In the genomic region with DNA sequence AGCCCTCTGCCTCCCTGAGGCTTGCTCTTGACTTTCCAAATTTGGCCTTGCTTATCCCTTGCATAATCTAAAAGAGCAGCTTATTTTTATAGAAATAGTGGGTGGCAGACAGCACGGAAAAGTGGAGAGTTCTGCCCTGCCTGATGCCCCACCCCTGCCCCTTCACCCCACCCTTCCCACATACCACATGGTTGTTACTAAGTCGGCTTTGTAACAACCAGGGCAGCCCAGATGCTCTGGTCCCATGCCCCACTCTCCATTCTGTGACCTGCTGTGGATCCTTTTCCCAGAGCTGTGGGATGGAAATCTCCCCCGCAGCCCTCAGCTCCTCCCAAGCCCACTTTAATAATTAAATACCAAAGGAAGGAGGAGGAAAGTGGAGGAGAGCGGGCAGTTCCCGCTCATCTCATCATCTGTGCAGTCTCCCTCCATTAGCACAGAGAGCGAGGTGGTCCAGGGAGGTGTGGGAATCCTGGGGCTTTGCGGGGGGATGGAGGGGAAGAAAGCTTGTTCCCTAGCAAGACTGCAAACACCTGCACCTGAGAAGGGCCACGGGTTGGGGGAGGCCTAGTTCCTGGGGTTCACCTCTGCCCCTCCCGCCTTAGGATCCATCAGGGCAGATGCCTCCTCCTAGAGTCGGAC, we compare ENCODE assay signal across 21 cellular contexts. TPM values are rescaled to one million over a fixed set of nuclear protein-coding genes. Genes with fewer than 3 reads are reported as not detected.
A peak's percentile ranks its signal among the peaks of the same experiment; 100 is the strongest.
DNase-seq lines count a peak whose midpoint lies in the region; ATAC-seq and TF ChIP-seq lines count a peak whose summit lies in the region.
"Had no signal": no experiment of that assay in that cellular context is flagged by ENCODE, and none has a peak within 500 bp of the region (broad histone marks: within the 10 kb centered on the region; RNA-seq: fewer than 3 reads in every experiment).

No MANE protein-coding gene starts in this region.

- no peaks in the 10 kb centered on the region for H3K36me3 Mint-ChIP-seq in type B pancreatic cell
- H3K36me3 Mint-ChIP-seq: CD8-positive, alpha-beta memory T cell; neural progenitor cell had no signal

- H3K27ac Mint-ChIP-seq in type B pancreatic cell, result no peak overlapping the region
- H3K27ac Mint-ChIP-seq: neural progenitor cell had no signal

- no peaks in the 10 kb centered on the region for H3K9me3 ChIP-seq in heart right ventricle
- H3K9me3 ChIP-seq: SJSA1 had no signal

- intact Hi-C loops in cardiac septum (cut with DNase I) (no loop called here), heart right ventricle (cut with DNase I) (no loop called here), posterior vena cava (cut with DNase I) (loop anchor here (5.0 kb wide), 2 partner anchors 60 to 95 kb away; no protein-coding TSS in a partner anchor)

- no peak overlapping the region for H3K4me3 Mint-ChIP-seq in type B pancreatic cell
- H3K4me3 Mint-ChIP-seq: CD8-positive, alpha-beta memory T cell; neural progenitor cell had no signal

- peaks cover 0 to 3% (median 0%) of the 10 kb centered on the region in 7 donors for H3K27me3 ChIP-seq in heart right ventricle
- H3K27me3 ChIP-seq: neural progenitor cell, SJSA1 had no signal

- H3K36me3 ChIP-seq in heart right ventricle, result peaks cover 0 to 9% (median 0%) of the 10 kb centered on the region in 9 donors
- H3K36me3 ChIP-seq: neural progenitor cell had no signal

- H3K4me3 ChIP-seq in heart right ventricle (no peak overlapping the region), fibroblast of villous mesenchyme (ENCODE audit: low read depth, low read length) (no peak overlapping the region)
- H3K4me3 ChIP-seq: neural progenitor cell, SJSA1 had no signal

- no peaks in the 10 kb centered on the region for H3K9me3 Mint-ChIP-seq in type B pancreatic cell
- H3K9me3 Mint-ChIP-seq: CD8-positive, alpha-beta memory T cell; neural progenitor cell had no signal

- no peak overlapping the region for H3K27ac ChIP-seq in heart right ventricle
- H3K27ac ChIP-seq: neural progenitor cell had no signal

- DNase-seq in cardiac septum (ENCODE audit: low spot score) (peak; percentile 47), heart right ventricle (no peak), fibroblast of villous mesenchyme (ENCODE audit: low read depth) (peak; percentile 34), posterior vena cava (ENCODE audit: low spot score) (peak; percentile 68), NCI-H526 (lab: John Stamatoyannopoulos, UW) (no peak), type B pancreatic cell (ENCODE audit: extremely low spot score, unreplicated experiment) (no peak)
- DNase-seq: activated CD4-positive, alpha-beta T cell treated with anti-CD3 and anti-CD28 coated beads for 48 hours; CD8-positive, alpha-beta memory T cell; KBM-7; NCI-H1417 treated with DMSO at 0.1 percent for 48 hours; NCI-H446 treated with DMSO at 0.1 percent for 48 hours; stimulated activated naive CD8-positive, alpha-beta T cell treated with anti-CD3 and anti-CD28 coated beads, Interleukin-15, Interleukin-2, amounts not matched to agents 100 U/mL and 50 U/mL, for 24 hours had no signal

- H3K27me3 Mint-ChIP-seq in type B pancreatic cell, result no peaks in the 10 kb centered on the region

- peaks cover 21% of the 10 kb centered on the region for H3K4me1 Mint-ChIP-seq in type B pancreatic cell (ENCODE audit: unreplicated experiment)
- H3K4me1 Mint-ChIP-seq: CD8-positive, alpha-beta memory T cell had no signal

- TF ChIP-seq CTCF in heart right ventricle (IDR thresholded peaks at IDR 0.05) (no peak), fibroblast of villous mesenchyme (IDR thresholded peaks at IDR 0.05; ENCODE audit: insufficient read depth, low read depth, low read length) (no peak), type B pancreatic cell (conservative IDR thresholded peaks at IDR 0.05) (no peak)

- WGBS in heart right ventricle, 2 donors, result 87 to 94% methylated on average over 10 of the region's 10 CpGs

- H3K4me1 ChIP-seq in heart right ventricle, result peaks cover 0 to 32% (median 14%) of the 10 kb centered on the region in 9 donors
- H3K4me1 ChIP-seq: neural progenitor cell had no signal

- ATAC-seq in heart right ventricle, result no peak
- no peak for ATAC-seq in HG03175 (IDR thresholded peaks at IDR 0.05; ENCODE audit: unreplicated experiment)
- ATAC-seq in HG02610 (IDR thresholded peaks at IDR 0.05; ENCODE audit: unreplicated experiment), result no peak
- ATAC-seq: HCT116; left colon; stimulated activated naive CD8-positive, alpha-beta T cell treated with anti-CD3 and anti-CD28 coated beads, Interleukin-15, Interleukin-2, amounts not matched to agents 100 U/mL and 50 U/mL, for 24 hours had no signal

RNA-seq across cellular contexts. Expression of a gene that starts 10.8 kb away (rescaled TPM):
- total RNA-seq in cardiac septum (2.3 TPM), heart right ventricle (10 to 100 TPM in 1 of 10 donors, 1 to 10 TPM in 8, under 1 TPM in 1; 0.98 to 10.7 (median 1.6) TPM), fibroblast of villous mesenchyme (52.8 and 61.3 TPM in 2 replicates), posterior vena cava (100 to 1,000 TPM; 117 to 138 TPM), type B pancreatic cell (ENCODE audit: low replicate concordance) (0.43 and 1.4 TPM in 2 replicates)
- 1 to 10 TPM; 7.2 to 7.9 TPM for polyA plus RNA-seq in heart right ventricle
- total RNA-seq: CD8-positive, alpha-beta memory T cell had no signal
- polyA plus RNA-seq: CD8-positive, alpha-beta memory T cell had no signal

RNA-seq across cellular contexts. Expression of a gene that starts 21.4 kb away (rescaled TPM):
- total RNA-seq in cardiac septum, result not detected
- total RNA-seq in heart right ventricle, result not detected
- not detected for polyA plus RNA-seq in heart right ventricle
- not detected in 2 replicates for total RNA-seq in fibroblast of villous mesenchyme
- not detected for total RNA-seq in posterior vena cava
- total RNA-seq in type B pancreatic cell (ENCODE audit: low replicate concordance), result not detected in 2 replicates
- total RNA-seq: A673; CD8-positive, alpha-beta memory T cell; cerebellum; left colon; SJSA1; skeletal muscle tissue had no signal
- polyA plus RNA-seq: CD8-positive, alpha-beta memory T cell had no signal

RNA-seq across cellular contexts. Expression of a gene that starts 46.5 kb away (rescaled TPM):
- total RNA-seq in cardiac septum (12.5 TPM), heart right ventricle (10 to 100 TPM in 2 of 10 donors, 1 to 10 TPM in 8; 4.8 to 13.0 (median 7.8) TPM), fibroblast of villous mesenchyme (10.4 and 13.5 TPM in 2 replicates), posterior vena cava (10 to 100 TPM; 24.8 to 25.4 TPM), type B pancreatic cell (ENCODE audit: low replicate concordance) (19.5 and 20.7 TPM in 2 replicates)
- 10 to 100 TPM in 1 of 2 donors, 1 to 10 TPM in 1; 3.4 to 19.2 TPM for polyA plus RNA-seq in heart right ventricle

Comparison
In these comparisons a context has a peak if more than half of its experiments do, and no peak if none do; other contexts are left out.
1. DNase-seq: peak in cardiac septum (single experiment), fibroblast of villous mesenchyme (single experiment) and posterior vena cava (single experiment); none in heart right ventricle (0 of 2), NCI-H526 (0 of 2) and type B pancreatic cell (single experiment).
2. intact Hi-C loops: an anchor here in posterior vena cava (5.0 kb wide); none called in cardiac septum and heart right ventricle.